In the genomic region with DNA sequence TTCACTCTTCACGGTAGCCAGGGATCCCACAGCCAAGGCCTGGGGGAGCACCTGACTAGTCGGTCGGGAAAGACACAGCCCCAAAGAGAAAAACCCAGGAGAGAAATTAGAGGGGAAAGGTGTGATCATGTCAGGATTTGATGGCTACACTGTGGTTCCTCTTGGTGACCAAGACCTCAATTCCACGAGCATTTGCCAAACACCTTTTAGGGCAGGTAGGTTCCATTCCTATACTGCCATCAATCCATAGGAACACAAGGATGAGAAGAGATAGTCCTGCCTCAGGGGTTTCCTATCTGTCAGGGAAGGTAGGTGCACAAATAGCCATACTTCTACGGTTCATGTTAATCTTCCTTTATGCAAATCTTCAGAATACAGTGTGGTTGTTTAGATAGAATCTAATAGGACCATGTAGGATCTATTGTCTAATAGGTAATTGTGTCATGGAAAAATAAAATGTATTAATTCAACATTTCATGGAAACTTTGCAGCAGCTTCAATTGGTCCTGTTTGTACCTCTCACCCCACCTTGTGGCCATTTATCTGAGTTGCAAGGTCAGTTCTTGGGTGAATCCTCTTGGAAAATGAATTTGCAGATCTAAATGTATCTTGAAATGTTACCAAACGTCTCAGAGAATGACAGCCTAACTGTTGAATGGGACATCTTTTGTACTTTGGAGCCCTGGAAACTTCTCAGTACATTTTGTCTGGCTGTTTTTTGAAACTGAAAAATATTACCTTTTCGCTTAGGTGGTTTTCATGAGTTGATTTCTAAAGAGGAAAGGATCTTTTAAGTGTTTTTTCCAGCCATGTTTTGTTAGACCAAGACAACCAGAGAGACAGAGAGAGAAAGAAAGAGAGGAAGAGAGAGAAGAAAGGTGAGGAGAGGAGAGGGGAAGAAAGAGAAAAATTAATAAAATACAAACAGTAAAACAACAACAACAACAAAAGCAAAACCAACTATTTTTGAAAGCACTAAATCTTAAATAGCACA, we compare ENCODE assay signal across 9 cellular contexts. TPM values are rescaled to one million over a fixed set of nuclear protein-coding genes. Genes with fewer than 3 reads are reported as not detected.
DNase-seq lines count a peak whose midpoint lies in the region; ATAC-seq and TF ChIP-seq lines count a peak whose summit lies in the region.
"Had no signal": no experiment of that assay in that cellular context is flagged by ENCODE, and none has a peak within 500 bp of the region (broad histone marks: within the 10 kb centered on the region; RNA-seq: fewer than 3 reads in every experiment).

No MANE protein-coding gene starts in this region.

- TF ChIP-seq POLR2A in adrenal gland (IDR thresholded peaks at IDR 0.05), result no peak

- H3K27ac ChIP-seq in adrenal gland, result no peak overlapping the region
- H3K27ac ChIP-seq: skin epidermis had no signal

- no peaks in the 10 kb centered on the region for H3K36me3 ChIP-seq in adrenal gland (replicated peaks in 1 of 2)

- 52 to 61% (median 56%) methylated on average over 7 of the region's 7 CpGs for WGBS in adrenal gland, 4 donors

- H3K4me1 ChIP-seq in adrenal gland (replicated peaks in 1 of 2), result no peaks in the 10 kb centered on the region

- H3K27me3 ChIP-seq in adrenal gland, result no peaks in the 10 kb centered on the region

- no peak overlapping the region for H3K4me3 ChIP-seq in adrenal gland
- H3K4me3 ChIP-seq: skin epidermis had no signal

- intact Hi-C loops in adrenal gland (cut with DNase I), result loop anchor here (5.0 kb wide), 1 partner anchor 253 kb away; no protein-coding TSS in a partner anchor

- DNase-seq in AG08396 (ENCODE audit: low spot score), result peak; percentile 64
- peak; percentile 69 for DNase-seq in ELR (ENCODE audit: low read depth)
- peak; percentile 47 for DNase-seq in NCI-H1694 treated with DMSO at 0.1 percent for 48 hours (lab: John Stamatoyannopoulos, UW)
- peak; percentile 41 to 78 (median 55) for DNase-seq in adrenal gland
- peak; percentile 13 to 34 for DNase-seq in hippocampal formation (lab: John Stamatoyannopoulos, UW)
- DNase-seq in stimulated activated CD4-positive, alpha-beta T cell treated with anti-CD3 and anti-CD28 coated beads, Interleukin-1b, Interleukin-23, amount 100 ng/mL, for 48 hours, result peak; percentile 34

- ATAC-seq in GM19467 (IDR thresholded peaks at IDR 0.05; ENCODE audit: unreplicated experiment), result no peak
- no peak for ATAC-seq in GM21526 (IDR thresholded peaks at IDR 0.05; ENCODE audit: low FRiP score, unreplicated experiment)

- no peaks in the 10 kb centered on the region for H3K9me3 ChIP-seq in adrenal gland (replicated peaks in 1 of 3)

- TF ChIP-seq CTCF in adrenal gland (IDR thresholded peaks at IDR 0.05), result peak; percentile 63 to 84 (median 78)

RNA-seq across cellular contexts. Expression of a gene that starts 33.7 kb away (rescaled TPM):
- total RNA-seq in adrenal gland, result under 1 TPM in 2 of 8 donors, not detected in 6; 0.04 to 0.95 TPM
- polyA plus RNA-seq in adrenal gland, result not detected
